14 cellular contexts compared by ENCODE assay signal in genomic region chr4:67035501-67035900, GRCh38.
A peak's percentile ranks its signal among the peaks of the same experiment; 100 is the strongest.
DNase-seq lines count a peak whose midpoint lies in the region; ATAC-seq and TF ChIP-seq lines count a peak whose summit lies in the region.
"Had no signal": no experiment of that assay in that cellular context is flagged by ENCODE, and none has a peak within 500 bp of the region (broad histone marks: within the 10 kb centered on the region; RNA-seq: fewer than 3 reads in every experiment).

No MANE protein-coding gene starts in this region.

- no peak for TF ChIP-seq CTCF in choroid plexus epithelial cell (conservative IDR thresholded peaks at IDR 0.05; ENCODE audit: low read depth, low read length)
- no peak for TF ChIP-seq CTCF in osteocyte (IDR thresholded peaks at IDR 0.05)

- peak; percentile 53 for DNase-seq in HS-5 (ENCODE audit: low read depth)
- DNase-seq in choroid plexus epithelial cell (ENCODE audit: low read depth), result peak; percentile 85
- no peak for DNase-seq in osteocyte (ENCODE audit: extremely low spot score, unreplicated experiment)
- no peak for DNase-seq in AML-193 (lab: John Stamatoyannopoulos, UW)
- no peak for DNase-seq in left colon
- DNase-seq: COR-L47; islet precursor cell; NCI-H1092; stimulated activated CD4-positive, alpha-beta T cell treated with anti-CD3 and anti-CD28 coated beads, Interleukin-1b, Interleukin-23, amount 100 ng/mL, for 48 hours; stimulated activated naive CD4-positive, alpha-beta T cell treated with Interleukin-2 at 50 U/mL for 16 hours had no signal

- H3K4me1 Mint-ChIP-seq in osteocyte (ENCODE audit: unreplicated experiment), result peaks cover 21% of the 10 kb centered on the region

- ATAC-seq in GM21515 (IDR thresholded peaks at IDR 0.05; ENCODE audit: unreplicated experiment), result no peak
- no peak for ATAC-seq in left colon
- ATAC-seq in HG03442 (IDR thresholded peaks at IDR 0.05; ENCODE audit: unreplicated experiment), result no peak

- no peaks in the 10 kb centered on the region for H3K27me3 Mint-ChIP-seq in osteocyte (ENCODE audit: unreplicated experiment)

- peak overlapping the region; percentile 56 for H3K27ac Mint-ChIP-seq in osteocyte (ENCODE audit: unreplicated experiment)

- H3K9me3 Mint-ChIP-seq in osteocyte (ENCODE audit: unreplicated experiment), result peaks cover 26% of the 10 kb centered on the region

- no peak overlapping the region for H3K4me3 Mint-ChIP-seq in osteocyte (ENCODE audit: unreplicated experiment)

- intact Hi-C loops in left colon (cut with DNase I, micrococcal nuclease), result no loop called here

- no peaks in the 10 kb centered on the region for H3K36me3 Mint-ChIP-seq in osteocyte (ENCODE audit: unreplicated experiment)

- H3K4me3 ChIP-seq in choroid plexus epithelial cell (ENCODE audit: low read depth, low read length), result no peak overlapping the region
- H3K4me3 ChIP-seq: adrenal gland had no signal

TF ChIP-seq in PFSK-1, 5 proteins besides CTCF, POLR2A, EP300 and RAD21:
- 0 out of 2 replicates have a peak, but pooled peaks have one; percentile 42 for TF ChIP-seq POLR2AphosphoS5 (IDR thresholded peaks at IDR 0.05; ENCODE audit: low read depth, low read length)
- no peak; a peak in 1 of 4 replicates for TF ChIP-seq REST (IDR thresholded peaks at IDR 0.05; ENCODE audit: insufficient read depth in 1 of 2, low read depth in 2 of 2, low read length in 2 of 2)
- no peak for TF ChIP-seq TAF1 (IDR thresholded peaks at IDR 0.05; ENCODE audit: borderline replicate concordance, insufficient read depth, low read length)

Comparison
In these comparisons a context has a peak if more than half of its experiments do, and no peak if none do; other contexts are left out.
1. DNase-seq: peak in HS-5 (single experiment) and choroid plexus epithelial cell (single experiment); none in osteocyte (single experiment), AML-193 (0 of 2) and left colon (0 of 2).